In genomic region chr9:97632992-97633858, GRCh38 we compare ENCODE assay signal across 1 cellular context.
A peak's percentile ranks its signal among the peaks of the same experiment; 100 is the strongest.
TF ChIP-seq lines count a peak whose summit lies in the region.

A gene with protein sequence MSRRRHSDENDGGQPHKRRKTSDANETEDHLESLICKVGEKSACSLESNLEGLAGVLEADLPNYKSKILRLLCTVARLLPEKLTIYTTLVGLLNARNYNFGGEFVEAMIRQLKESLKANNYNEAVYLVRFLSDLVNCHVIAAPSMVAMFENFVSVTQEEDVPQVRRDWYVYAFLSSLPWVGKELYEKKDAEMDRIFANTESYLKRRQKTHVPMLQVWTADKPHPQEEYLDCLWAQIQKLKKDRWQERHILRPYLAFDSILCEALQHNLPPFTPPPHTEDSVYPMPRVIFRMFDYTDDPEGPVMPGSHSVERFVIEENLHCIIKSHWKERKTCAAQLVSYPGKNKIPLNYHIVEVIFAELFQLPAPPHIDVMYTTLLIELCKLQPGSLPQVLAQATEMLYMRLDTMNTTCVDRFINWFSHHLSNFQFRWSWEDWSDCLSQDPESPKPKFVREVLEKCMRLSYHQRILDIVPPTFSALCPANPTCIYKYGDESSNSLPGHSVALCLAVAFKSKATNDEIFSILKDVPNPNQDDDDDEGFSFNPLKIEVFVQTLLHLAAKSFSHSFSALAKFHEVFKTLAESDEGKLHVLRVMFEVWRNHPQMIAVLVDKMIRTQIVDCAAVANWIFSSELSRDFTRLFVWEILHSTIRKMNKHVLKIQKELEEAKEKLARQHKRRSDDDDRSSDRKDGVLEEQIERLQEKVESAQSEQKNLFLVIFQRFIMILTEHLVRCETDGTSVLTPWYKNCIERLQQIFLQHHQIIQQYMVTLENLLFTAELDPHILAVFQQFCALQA (plus strand): TSS chr9:97633821. CDS start chr9:97633882, 61 bp downstream.
TSTD2 (minus strand) TSS chr9:97633368; CDS start chr9:97627562, 5,806 bp downstream.

TF ChIP-seq in WTC11, 78 proteins besides CTCF, POLR2A, EP300 and RAD21 (continued from another document and continues in another):
- no peak for TF ChIP-seq PRDM15 (CRISPR knock-in tag; IDR thresholded peaks at IDR 0.05)
- no peak for TF ChIP-seq ZNF423 (CRISPR knock-in tag; IDR thresholded peaks at IDR 0.05)
- no peak for TF ChIP-seq GRHL2 (CRISPR knock-in tag; IDR thresholded peaks at IDR 0.05; ENCODE audit: insufficient replicate concordance, severe bottlenecking)
- no peak for TF ChIP-seq KAT7 (CRISPR knock-in tag; IDR thresholded peaks at IDR 0.05; ENCODE audit: borderline replicate concordance)
- no peak for TF ChIP-seq GTF2I (CRISPR knock-in tag; conservative IDR thresholded peaks at IDR 0.05)
- no peak for TF ChIP-seq PREB (CRISPR knock-in tag; IDR thresholded peaks at IDR 0.05; ENCODE audit: borderline replicate concordance)
- TF ChIP-seq, protein P1, sequence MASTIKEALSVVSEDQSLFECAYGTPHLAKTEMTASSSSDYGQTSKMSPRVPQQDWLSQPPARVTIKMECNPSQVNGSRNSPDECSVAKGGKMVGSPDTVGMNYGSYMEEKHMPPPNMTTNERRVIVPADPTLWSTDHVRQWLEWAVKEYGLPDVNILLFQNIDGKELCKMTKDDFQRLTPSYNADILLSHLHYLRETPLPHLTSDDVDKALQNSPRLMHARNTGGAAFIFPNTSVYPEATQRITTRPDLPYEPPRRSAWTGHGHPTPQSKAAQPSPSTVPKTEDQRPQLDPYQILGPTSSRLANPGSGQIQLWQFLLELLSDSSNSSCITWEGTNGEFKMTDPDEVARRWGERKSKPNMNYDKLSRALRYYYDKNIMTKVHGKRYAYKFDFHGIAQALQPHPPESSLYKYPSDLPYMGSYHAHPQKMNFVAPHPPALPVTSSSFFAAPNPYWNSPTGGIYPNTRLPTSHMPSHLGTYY (CRISPR knock-in tag; IDR thresholded peaks at IDR 0.05): no peak
- TF ChIP-seq ZNF532 (CRISPR knock-in tag; IDR thresholded peaks at IDR 0.05; ENCODE audit: borderline replicate concordance): no peak
- TF ChIP-seq ZNF671 (CRISPR knock-in tag; IDR thresholded peaks at IDR 0.05): no peak
- peak; percentile 82 for TF ChIP-seq NFYB (CRISPR knock-in tag; conservative IDR thresholded peaks at IDR 0.05; ENCODE audit: low read depth)
- no peak for TF ChIP-seq ZNF219 (CRISPR knock-in tag; IDR thresholded peaks at IDR 0.05; ENCODE audit: borderline replicate concordance)
- TF ChIP-seq, protein P2, sequence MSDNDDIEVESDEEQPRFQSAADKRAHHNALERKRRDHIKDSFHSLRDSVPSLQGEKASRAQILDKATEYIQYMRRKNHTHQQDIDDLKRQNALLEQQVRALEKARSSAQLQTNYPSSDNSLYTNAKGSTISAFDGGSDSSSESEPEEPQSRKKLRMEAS (CRISPR knock-in tag; IDR thresholded peaks at IDR 0.05): peak; percentile 80
- TF ChIP-seq, protein P3, sequence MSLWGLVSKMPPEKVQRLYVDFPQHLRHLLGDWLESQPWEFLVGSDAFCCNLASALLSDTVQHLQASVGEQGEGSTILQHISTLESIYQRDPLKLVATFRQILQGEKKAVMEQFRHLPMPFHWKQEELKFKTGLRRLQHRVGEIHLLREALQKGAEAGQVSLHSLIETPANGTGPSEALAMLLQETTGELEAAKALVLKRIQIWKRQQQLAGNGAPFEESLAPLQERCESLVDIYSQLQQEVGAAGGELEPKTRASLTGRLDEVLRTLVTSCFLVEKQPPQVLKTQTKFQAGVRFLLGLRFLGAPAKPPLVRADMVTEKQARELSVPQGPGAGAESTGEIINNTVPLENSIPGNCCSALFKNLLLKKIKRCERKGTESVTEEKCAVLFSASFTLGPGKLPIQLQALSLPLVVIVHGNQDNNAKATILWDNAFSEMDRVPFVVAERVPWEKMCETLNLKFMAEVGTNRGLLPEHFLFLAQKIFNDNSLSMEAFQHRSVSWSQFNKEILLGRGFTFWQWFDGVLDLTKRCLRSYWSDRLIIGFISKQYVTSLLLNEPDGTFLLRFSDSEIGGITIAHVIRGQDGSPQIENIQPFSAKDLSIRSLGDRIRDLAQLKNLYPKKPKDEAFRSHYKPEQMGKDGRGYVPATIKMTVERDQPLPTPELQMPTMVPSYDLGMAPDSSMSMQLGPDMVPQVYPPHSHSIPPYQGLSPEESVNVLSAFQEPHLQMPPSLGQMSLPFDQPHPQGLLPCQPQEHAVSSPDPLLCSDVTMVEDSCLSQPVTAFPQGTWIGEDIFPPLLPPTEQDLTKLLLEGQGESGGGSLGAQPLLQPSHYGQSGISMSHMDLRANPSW (CRISPR knock-in tag; conservative IDR thresholded peaks at IDR 0.05; ENCODE audit: low read depth): no peak
- TF ChIP-seq, protein P4, sequence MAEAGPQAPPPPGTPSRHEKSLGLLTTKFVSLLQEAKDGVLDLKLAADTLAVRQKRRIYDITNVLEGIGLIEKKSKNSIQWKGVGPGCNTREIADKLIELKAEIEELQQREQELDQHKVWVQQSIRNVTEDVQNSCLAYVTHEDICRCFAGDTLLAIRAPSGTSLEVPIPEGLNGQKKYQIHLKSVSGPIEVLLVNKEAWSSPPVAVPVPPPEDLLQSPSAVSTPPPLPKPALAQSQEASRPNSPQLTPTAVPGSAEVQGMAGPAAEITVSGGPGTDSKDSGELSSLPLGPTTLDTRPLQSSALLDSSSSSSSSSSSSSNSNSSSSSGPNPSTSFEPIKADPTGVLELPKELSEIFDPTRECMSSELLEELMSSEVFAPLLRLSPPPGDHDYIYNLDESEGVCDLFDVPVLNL (CRISPR knock-in tag; IDR thresholded peaks at IDR 0.05; ENCODE audit: borderline replicate concordance, low read depth): no peak; the same call in 1 of the 2 replicates
- no peak for TF ChIP-seq TEAD4 (CRISPR knock-in tag; IDR thresholded peaks at IDR 0.05)
- no peak for TF ChIP-seq ESRRA (CRISPR knock-in tag; IDR thresholded peaks at IDR 0.05; ENCODE audit: borderline replicate concordance)
- TF ChIP-seq, protein P5, sequence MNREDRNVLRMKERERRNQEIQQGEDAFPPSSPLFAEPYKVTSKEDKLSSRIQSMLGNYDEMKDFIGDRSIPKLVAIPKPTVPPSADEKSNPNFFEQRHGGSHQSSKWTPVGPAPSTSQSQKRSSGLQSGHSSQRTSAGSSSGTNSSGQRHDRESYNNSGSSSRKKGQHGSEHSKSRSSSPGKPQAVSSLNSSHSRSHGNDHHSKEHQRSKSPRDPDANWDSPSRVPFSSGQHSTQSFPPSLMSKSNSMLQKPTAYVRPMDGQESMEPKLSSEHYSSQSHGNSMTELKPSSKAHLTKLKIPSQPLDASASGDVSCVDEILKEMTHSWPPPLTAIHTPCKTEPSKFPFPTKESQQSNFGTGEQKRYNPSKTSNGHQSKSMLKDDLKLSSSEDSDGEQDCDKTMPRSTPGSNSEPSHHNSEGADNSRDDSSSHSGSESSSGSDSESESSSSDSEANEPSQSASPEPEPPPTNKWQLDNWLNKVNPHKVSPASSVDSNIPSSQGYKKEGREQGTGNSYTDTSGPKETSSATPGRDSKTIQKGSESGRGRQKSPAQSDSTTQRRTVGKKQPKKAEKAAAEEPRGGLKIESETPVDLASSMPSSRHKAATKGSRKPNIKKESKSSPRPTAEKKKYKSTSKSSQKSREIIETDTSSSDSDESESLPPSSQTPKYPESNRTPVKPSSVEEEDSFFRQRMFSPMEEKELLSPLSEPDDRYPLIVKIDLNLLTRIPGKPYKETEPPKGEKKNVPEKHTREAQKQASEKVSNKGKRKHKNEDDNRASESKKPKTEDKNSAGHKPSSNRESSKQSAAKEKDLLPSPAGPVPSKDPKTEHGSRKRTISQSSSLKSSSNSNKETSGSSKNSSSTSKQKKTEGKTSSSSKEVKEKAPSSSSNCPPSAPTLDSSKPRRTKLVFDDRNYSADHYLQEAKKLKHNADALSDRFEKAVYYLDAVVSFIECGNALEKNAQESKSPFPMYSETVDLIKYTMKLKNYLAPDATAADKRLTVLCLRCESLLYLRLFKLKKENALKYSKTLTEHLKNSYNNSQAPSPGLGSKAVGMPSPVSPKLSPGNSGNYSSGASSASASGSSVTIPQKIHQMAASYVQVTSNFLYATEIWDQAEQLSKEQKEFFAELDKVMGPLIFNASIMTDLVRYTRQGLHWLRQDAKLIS (CRISPR knock-in tag; IDR thresholded peaks at IDR 0.05; ENCODE audit: borderline replicate concordance): no peak
- no peak for TF ChIP-seq CDX4 (CRISPR knock-in tag; IDR thresholded peaks at IDR 0.05; ENCODE audit: borderline replicate concordance)
- TF ChIP-seq NFATC4 (CRISPR knock-in tag; IDR thresholded peaks at IDR 0.05): no peak
- TF ChIP-seq GABPB1 (CRISPR knock-in tag; IDR thresholded peaks at IDR 0.05): peak; percentile 75; the same call in 1 of the 2 replicates
- TF ChIP-seq, protein P6, sequence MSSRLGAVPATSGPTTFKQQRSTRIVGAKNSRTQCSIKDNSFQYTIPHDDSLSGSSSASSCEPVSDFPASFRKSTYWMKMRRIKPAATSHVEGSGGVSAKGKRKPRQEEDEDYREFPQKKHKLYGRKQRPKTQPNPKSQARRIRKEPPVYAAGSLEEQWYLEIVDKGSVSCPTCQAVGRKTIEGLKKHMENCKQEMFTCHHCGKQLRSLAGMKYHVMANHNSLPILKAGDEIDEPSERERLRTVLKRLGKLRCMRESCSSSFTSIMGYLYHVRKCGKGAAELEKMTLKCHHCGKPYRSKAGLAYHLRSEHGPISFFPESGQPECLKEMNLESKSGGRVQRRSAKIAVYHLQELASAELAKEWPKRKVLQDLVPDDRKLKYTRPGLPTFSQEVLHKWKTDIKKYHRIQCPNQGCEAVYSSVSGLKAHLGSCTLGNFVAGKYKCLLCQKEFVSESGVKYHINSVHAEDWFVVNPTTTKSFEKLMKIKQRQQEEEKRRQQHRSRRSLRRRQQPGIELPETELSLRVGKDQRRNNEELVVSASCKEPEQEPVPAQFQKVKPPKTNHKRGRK (CRISPR knock-in tag; IDR thresholded peaks at IDR 0.05; ENCODE audit: borderline replicate concordance): no peak
- TF ChIP-seq NR3C1 (CRISPR knock-in tag; conservative IDR thresholded peaks at IDR 0.05; ENCODE audit: low read depth): no peak
- TF ChIP-seq ZSCAN18 (CRISPR knock-in tag; IDR thresholded peaks at IDR 0.05): no peak
